In genomic region chr1:1906185-1907097, GRCh38 we compare ENCODE assay signal across 8 cellular contexts. TPM values are rescaled to one million over a fixed set of nuclear protein-coding genes. Genes with fewer than 3 reads are reported as not detected.
A peak's percentile ranks its signal among the peaks of the same experiment; 100 is the strongest.
DNase-seq lines count a peak whose midpoint lies in the region; ATAC-seq and TF ChIP-seq lines count a peak whose summit lies in the region.

No MANE protein-coding gene starts in this region.

- peaks cover 6% of the 10 kb centered on the region for H3K23me2 ChIP-seq in H9 (ENCODE audit: insufficient read length, low read depth, low read length, poor library complexity, severe bottlenecking)

- no peak overlapping the region for H2BK20ac ChIP-seq in H9 (ENCODE audit: low read depth, low read length, poor library complexity, severe bottlenecking)

- no peak overlapping the region for H2BK15ac ChIP-seq in H9 (ENCODE audit: low read depth, low read length)

- H4K91ac ChIP-seq in H9 (ENCODE audit: insufficient read length, low read depth, low read length), result no peak overlapping the region

- H3K9ac ChIP-seq in H9 (ENCODE audit: extremely low read depth, insufficient read length, low read length), result no peak overlapping the region

- no peak overlapping the region for H2AK5ac ChIP-seq in H9 (ENCODE audit: insufficient read length, low read length)

- H3K18ac ChIP-seq in H9 (ENCODE audit: insufficient read length, low read depth, low read length), result no peak overlapping the region

- H3K27ac Mint-ChIP-seq in H9, result peak overlapping the region in 1 of 3 experiments; percentile 7; a peak in 2 of 7 replicates
- peak overlapping the region; percentile 42 for H3K27ac Mint-ChIP-seq in activated CD4-positive, alpha-beta memory T cell treated with anti-CD3 and anti-CD28 coated beads for 36 hours

- TF ChIP-seq CTCF in AG09319 (IDR thresholded peaks at IDR 0.05; ENCODE audit: low read depth, low read length) (peak; percentile 98), H9 (conservative IDR thresholded peaks at IDR 0.05) (peak; percentile 93)

- WGBS in H9 (ENCODE audit: extremely low coverage, insufficient read length, low lambda C conversion rate), result no CpG with 5 or more reads among the region's 15 CpGs

- no peaks in the 10 kb centered on the region for H3K27me3 ChIP-seq in H9 (ENCODE audit: insufficient read depth, low read length)

- DNase-seq in AG09319 (ENCODE audit: extremely low read depth, low read depth) (peak; percentile 58), H9 (peak; percentile 89), NCI-H82 (lab: John Stamatoyannopoulos, UW) (peak; percentile 90), medulla oblongata (ENCODE audit: extremely low spot score) (peak; percentile 92)
- DNase-seq in activated CD4-positive, alpha-beta memory T cell treated with anti-CD3 and anti-CD28 coated beads for 36 hours, result peak; percentile 82
- DNase-seq in effector CD4-positive, alpha-beta T cell, result peak; percentile 53
- peak; percentile 38 for DNase-seq in stimulated activated CD8-positive, alpha-beta memory T cell treated with anti-CD3 and anti-CD28 coated beads, Interleukin-12 subunit alpha, Interleukin-12 subunit beta, amount 100 ng/mL, for 4 hours (ENCODE audit: low read depth)

- no peaks in the 10 kb centered on the region for H3K79me1 ChIP-seq in H9 (ENCODE audit: insufficient read depth, low read depth, low read length, poor library complexity, severe bottlenecking)

- H3T11ph ChIP-seq in H9 (ENCODE audit: low read length), result no peak overlapping the region

- no peaks in the 10 kb centered on the region for H3K9me3 ChIP-seq in H9 (ENCODE audit: control insufficient read depth, low read depth, low read length)

- POLR2A ChIA-PET in activated CD4-positive, alpha-beta memory T cell treated with anti-CD3 and anti-CD28 coated beads for 36 hours (lab: Charles Lee), result interaction anchor here (1.0 to 1.1 kb wide), 2 partner anchors 99 to 128 kb away, joined by 3 to 5 read pairs; no protein-coding TSS in a partner anchor

- H3K56ac ChIP-seq in H9 (ENCODE audit: insufficient read length, low read depth, low read length), result no peak overlapping the region

- H2AFZ ChIP-seq in H9 (ENCODE audit: low read length), result no peak overlapping the region

- no peak overlapping the region for H4K8ac ChIP-seq in H9 (replicated peaks; ENCODE audit: insufficient read length, low read depth, low read length)

- no peak overlapping the region for H3K27ac ChIP-seq in H9 (ENCODE audit: insufficient read length, low read depth, low read length)

- no peak overlapping the region for H2BK5ac ChIP-seq in H9 (ENCODE audit: insufficient read length, low read length)

- H3K23ac ChIP-seq in H9 (ENCODE audit: insufficient read length, low read depth, low read length), result no peak overlapping the region

- no peak for ATAC-seq in HG02642 (IDR thresholded peaks at IDR 0.05; ENCODE audit: poor library complexity, unreplicated experiment)

- H3K4ac ChIP-seq in H9 (ENCODE audit: low read depth, low read length), result no peak overlapping the region

- no peaks in the 10 kb centered on the region for H4K20me1 ChIP-seq in H9 (ENCODE audit: control insufficient read depth, insufficient read depth, insufficient read length)

- H4K5ac ChIP-seq in H9 (ENCODE audit: insufficient read length, low read depth, low read length), result no peak overlapping the region

- no peak overlapping the region for H2BK120ac ChIP-seq in H9 (ENCODE audit: low read depth, low read length, poor library complexity, severe bottlenecking)

- H3K36me3 Mint-ChIP-seq in H9 (ENCODE audit: insufficient read depth in 1 of 3, low read depth in 3 of 3), result no peaks in the 10 kb centered on the region
- H3K36me3 Mint-ChIP-seq in activated CD4-positive, alpha-beta memory T cell treated with anti-CD3 and anti-CD28 coated beads for 36 hours, result no peaks in the 10 kb centered on the region

- H3K4me2 ChIP-seq in H9 (ENCODE audit: insufficient read depth, insufficient read length, low read length), result no peak overlapping the region

- H3K4me1 Mint-ChIP-seq in H9, result peaks cover 15 to 16% of the 10 kb centered on the region in 2 experiments
- peaks cover 10% of the 10 kb centered on the region for H3K4me1 Mint-ChIP-seq in activated CD4-positive, alpha-beta memory T cell treated with anti-CD3 and anti-CD28 coated beads for 36 hours (ENCODE audit: low read depth)

- intact Hi-C loops in activated CD4-positive, alpha-beta memory T cell treated with anti-CD3 and anti-CD28 coated beads for 36 hours (cut with micrococcal nuclease), result no loop called here

- H3K9me3 Mint-ChIP-seq in H9, result peaks cover 6% of the 10 kb centered on the region in 2 experiments; a peak in 3 of 5 replicates
- H3K9me3 Mint-ChIP-seq in activated CD4-positive, alpha-beta memory T cell treated with anti-CD3 and anti-CD28 coated beads for 36 hours, result no peaks in the 10 kb centered on the region

- no peak overlapping the region for H3K14ac ChIP-seq in H9 (ENCODE audit: insufficient read depth, low read length)

- H3K4me3 Mint-ChIP-seq in H9, result peak overlapping the region in 1 of 2 experiments; percentile 16; a peak in 2 of 5 replicates
- H3K4me3 Mint-ChIP-seq in activated CD4-positive, alpha-beta memory T cell treated with anti-CD3 and anti-CD28 coated beads for 36 hours, result peak overlapping the region; percentile 24

- CTCF ChIA-PET in activated CD4-positive, alpha-beta memory T cell treated with anti-CD3 and anti-CD28 coated beads for 36 hours (lab: Charles Lee), result interaction anchor here (0.6 to 4.3 kb wide), 40 partner anchors 8 to 291 kb away, joined by 3 to 39 read pairs (median 5); partner anchors contain the start of genes CDK11A, MIB2 and NADK

- peaks cover 2% of the 10 kb centered on the region; the same call in 1 of the 2 replicates for H3K27me3 Mint-ChIP-seq in H9 (ENCODE audit: low read depth)
- no peaks in the 10 kb centered on the region for H3K27me3 Mint-ChIP-seq in activated CD4-positive, alpha-beta memory T cell treated with anti-CD3 and anti-CD28 coated beads for 36 hours

- H3K79me2 ChIP-seq in H9 (ENCODE audit: insufficient read depth, low read length), result no peaks in the 10 kb centered on the region

- H2BK12ac ChIP-seq in H9 (ENCODE audit: insufficient read length, low read depth, low read length), result no peak overlapping the region

- no peaks in the 10 kb centered on the region for H3K4me1 ChIP-seq in H9 (ENCODE audit: insufficient read depth, low read length)

RNA-seq across cellular contexts. Expression of gene CALML6, which starts 8.6 kb away (rescaled TPM):
- 1.4 and 1.7 TPM in 2 replicates for total RNA-seq in H9 (2021)
- total RNA-seq in activated CD4-positive, alpha-beta memory T cell treated with anti-CD3 and anti-CD28 coated beads for 36 hours, result under 1 TPM; 0.26 to 0.27 TPM

RNA-seq across cellular contexts. Expression of gene TMEM52, which starts 12.6 kb away (rescaled TPM):
- 9.6 and 11.3 TPM in 2 replicates for total RNA-seq in H9 (2021)
- under 1 TPM; 0.33 to 0.34 TPM for total RNA-seq in activated CD4-positive, alpha-beta memory T cell treated with anti-CD3 and anti-CD28 coated beads for 36 hours

RNA-seq across cellular contexts. Expression of gene GNB1, which starts 15.6 kb away (rescaled TPM):
- total RNA-seq in H9 (2021), result 382 and 400 TPM in 2 replicates
- total RNA-seq in activated CD4-positive, alpha-beta memory T cell treated with anti-CD3 and anti-CD28 coated beads for 36 hours, result 100 to 1,000 TPM; 396 to 403 TPM

Comparison
In these comparisons a context has a peak if more than half of its experiments do, and no peak if none do; other contexts are left out.
1. DNase-seq: peak in every context shown above with its lines; median percentile 92 in medulla oblongata; 90 in NCI-H82; 89 in H9; 82 in activated CD4-positive, alpha-beta memory T cell treated with anti-CD3 and anti-CD28 coated beads for 36 hours; 58 in AG09319; 53 in effector CD4-positive, alpha-beta T cell; 38 in stimulated activated CD8-positive, alpha-beta memory T cell treated with anti-CD3 and anti-CD28 coated beads, Interleukin-12 subunit alpha, Interleukin-12 subunit beta, amount 100 ng/mL, for 4 hours.